ENCODE assay signal across 11 cellular contexts in the genomic region with DNA sequence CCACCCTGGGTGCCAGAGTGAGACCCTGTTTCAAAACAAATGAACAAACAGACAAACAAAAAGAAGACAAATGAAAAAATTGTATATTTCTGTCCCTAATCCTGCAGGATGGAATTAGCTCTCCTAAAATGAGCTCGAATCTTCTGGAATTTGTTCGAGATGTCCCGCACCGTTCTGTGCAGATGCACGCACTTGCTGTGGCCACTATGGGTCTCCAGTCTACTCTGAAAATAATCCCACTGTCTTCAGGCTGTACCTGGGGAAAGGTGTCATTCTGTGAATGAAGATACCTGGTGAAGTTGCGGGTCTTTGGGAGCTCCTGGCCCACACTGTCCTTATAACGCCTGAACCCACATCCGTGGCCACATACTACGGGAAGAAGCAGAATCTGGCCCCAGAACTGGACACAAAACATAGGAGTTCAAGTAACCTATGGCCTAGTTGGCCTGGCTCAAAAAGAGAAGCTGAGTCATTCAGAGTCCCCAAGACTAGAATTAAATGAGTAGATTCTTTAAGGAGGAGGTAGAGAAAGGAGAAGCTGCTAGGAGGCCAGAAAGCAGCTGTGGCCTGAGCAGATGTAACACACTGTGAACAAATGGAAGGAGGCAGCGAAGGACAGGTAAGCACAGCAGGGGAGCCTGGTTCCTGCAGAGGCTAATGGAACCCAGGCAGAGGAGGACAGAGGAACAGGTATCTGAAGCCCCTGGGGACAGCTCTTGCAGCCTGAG.
DNase-seq lines count a peak whose midpoint lies in the region; ATAC-seq and TF ChIP-seq lines count a peak whose summit lies in the region.
"Had no signal": no experiment of that assay in that cellular context is flagged by ENCODE, and none has a peak within 500 bp of the region (broad histone marks: within the 10 kb centered on the region; RNA-seq: fewer than 3 reads in every experiment).

No MANE protein-coding gene starts in this region.

- no peaks in the 10 kb centered on the region for H3K27me3 ChIP-seq in colonic mucosa

- H3K9ac ChIP-seq in colonic mucosa (ENCODE audit: low read depth in 2 of 2, low read length in 2 of 2), result no peak overlapping the region

- peaks cover 63% of the 10 kb centered on the region for H3K4me1 Mint-ChIP-seq in stimulated activated naive CD8-positive, alpha-beta T cell treated with anti-CD3 and anti-CD28 coated beads, Interleukin-15, amount 100 ng/mL, for 72 hours
- peaks cover 31% of the 10 kb centered on the region for H3K4me1 Mint-ChIP-seq in activated T-helper 2 cell treated with anti-CD3 and anti-CD28 coated beads, Interferon-gamma antibody, Interleukin-2, Interleukin-4, amounts not matched to agents 10 μg/mL and 5 μg/mL and 100 μg/mL, durations not matched to agents 14 hours and 24 hours and 36 hours (ENCODE audit: low read depth)

- no peaks in the 10 kb centered on the region for H3K9me3 ChIP-seq in colonic mucosa

- peaks cover 19% of the 10 kb centered on the region for H3K36me3 Mint-ChIP-seq in activated T-helper 2 cell treated with anti-CD3 and anti-CD28 coated beads, Interferon-gamma antibody, Interleukin-2, Interleukin-4, amounts not matched to agents 10 μg/mL and 5 μg/mL and 100 μg/mL, durations not matched to agents 14 hours and 24 hours and 36 hours (ENCODE audit: low read depth)

- no peak overlapping the region for H3K4me3 Mint-ChIP-seq in stimulated activated naive CD8-positive, alpha-beta T cell treated with anti-CD3 and anti-CD28 coated beads, Interleukin-15, amount 100 ng/mL, for 72 hours
- H3K4me3 Mint-ChIP-seq in activated T-helper 2 cell treated with anti-CD3 and anti-CD28 coated beads, Interferon-gamma antibody, Interleukin-2, Interleukin-4, amounts not matched to agents 10 μg/mL and 5 μg/mL and 100 μg/mL, durations not matched to agents 14 hours and 24 hours and 36 hours (ENCODE audit: low read depth), result no peak overlapping the region

- ATAC-seq in stimulated activated naive CD8-positive, alpha-beta T cell treated with anti-CD3 and anti-CD28 coated beads, Interleukin-15, amount 100 ng/mL, for 72 hours, result no peak
- no peak for ATAC-seq in stimulated activated naive CD8-positive, alpha-beta T cell treated with anti-CD3 and anti-CD28 coated beads, Interleukin-15, Interleukin-2, amounts not matched to agents 100 U/mL and 50 U/mL, for 24 hours
- ATAC-seq in HG03060 (IDR thresholded peaks at IDR 0.05; ENCODE audit: low read depth, unreplicated experiment), result peak; percentile 28
- no peak for ATAC-seq in HG03097 (IDR thresholded peaks at IDR 0.05; ENCODE audit: low FRiP score, unreplicated experiment)

- H3K27me3 Mint-ChIP-seq in stimulated activated naive CD8-positive, alpha-beta T cell treated with anti-CD3 and anti-CD28 coated beads, Interleukin-15, amount 100 ng/mL, for 72 hours, result no peaks in the 10 kb centered on the region
- H3K27me3 Mint-ChIP-seq in activated T-helper 2 cell treated with anti-CD3 and anti-CD28 coated beads, Interferon-gamma antibody, Interleukin-2, Interleukin-4, amounts not matched to agents 10 μg/mL and 5 μg/mL and 100 μg/mL, durations not matched to agents 14 hours and 24 hours and 36 hours (ENCODE audit: low read depth), result no peaks in the 10 kb centered on the region
- H3K27me3 Mint-ChIP-seq: CD4-positive, alpha-beta memory T cell had no signal

- H3K36me3 ChIP-seq in colonic mucosa, result no peaks in the 10 kb centered on the region

- H3K27ac Mint-ChIP-seq in stimulated activated naive CD8-positive, alpha-beta T cell treated with anti-CD3 and anti-CD28 coated beads, Interleukin-15, amount 100 ng/mL, for 72 hours, result peak overlapping the region; percentile 67 to 69
- H3K27ac Mint-ChIP-seq in activated T-helper 2 cell treated with anti-CD3 and anti-CD28 coated beads, Interferon-gamma antibody, Interleukin-2, Interleukin-4, amounts not matched to agents 10 μg/mL and 5 μg/mL and 100 μg/mL, durations not matched to agents 14 hours and 24 hours and 36 hours, result peak overlapping the region; percentile 4

- no peak for TF ChIP-seq CTCF in colonic mucosa (IDR thresholded peaks at IDR 0.05)

- no peak overlapping the region for H3K27ac ChIP-seq in colonic mucosa

- intact Hi-C loops in activated T-helper 2 cell treated with anti-CD3 and anti-CD28 coated beads, Interferon-gamma antibody, Interleukin-2, Interleukin-4, amounts not matched to agents 10 μg/mL and 5 μg/mL and 100 μg/mL, durations not matched to agents 14 hours and 24 hours and 36 hours (cut with micrococcal nuclease), result loop anchor here (5.0 kb wide), 1 partner anchor 109 kb away; the partner anchor contains the start of gene FOXN3
- intact Hi-C loops in colonic mucosa (cut with DNase I), result no loop called here

- H3K4me3 ChIP-seq in colonic mucosa, result no peak overlapping the region

- no peaks in the 10 kb centered on the region for H3K4me1 ChIP-seq in colonic mucosa

- no peaks in the 10 kb centered on the region for H3K9me3 Mint-ChIP-seq in stimulated activated naive CD8-positive, alpha-beta T cell treated with anti-CD3 and anti-CD28 coated beads, Interleukin-15, amount 100 ng/mL, for 72 hours
- H3K9me3 Mint-ChIP-seq in activated T-helper 2 cell treated with anti-CD3 and anti-CD28 coated beads, Interferon-gamma antibody, Interleukin-2, Interleukin-4, amounts not matched to agents 10 μg/mL and 5 μg/mL and 100 μg/mL, durations not matched to agents 14 hours and 24 hours and 36 hours, result no peaks in the 10 kb centered on the region
- H3K9me3 Mint-ChIP-seq: CD4-positive, alpha-beta memory T cell had no signal

- no peak for DNase-seq in stimulated activated naive CD8-positive, alpha-beta T cell treated with anti-CD3 and anti-CD28 coated beads, Interleukin-15, amount 100 ng/mL, for 72 hours
- no peak for DNase-seq in stimulated activated naive CD8-positive, alpha-beta T cell treated with anti-CD3 and anti-CD28 coated beads, Interleukin-15, Interleukin-2, amounts not matched to agents 100 U/mL and 50 U/mL, for 24 hours
- DNase-seq in activated T-helper 2 cell treated with anti-CD3 and anti-CD28 coated beads, Interferon-gamma antibody, Interleukin-2, Interleukin-4, amounts not matched to agents 10 μg/mL and 5 μg/mL and 100 μg/mL, durations not matched to agents 14 hours and 24 hours and 36 hours (ENCODE audit: low spot score), result no peak
- DNase-seq in inferior parietal cortex (ENCODE audit: extremely low spot score) (no peak), colonic mucosa (no peak), COLO829 (ENCODE audit: low spot score) (no peak)
- DNase-seq: CD4-positive, alpha-beta memory T cell; NK-92 treated with Interleukin-12 subunit alpha and Interleukin-12 subunit beta, amount 100 ng/mL, for 24 hours; stimulated activated CD8-positive, alpha-beta memory T cell treated with anti-CD3 and anti-CD28 coated beads, Interleukin-4, amount 100 ng/mL, for 48 hours had no signal
